ENCODE assay signal across 38 cellular contexts in the genomic region with DNA sequence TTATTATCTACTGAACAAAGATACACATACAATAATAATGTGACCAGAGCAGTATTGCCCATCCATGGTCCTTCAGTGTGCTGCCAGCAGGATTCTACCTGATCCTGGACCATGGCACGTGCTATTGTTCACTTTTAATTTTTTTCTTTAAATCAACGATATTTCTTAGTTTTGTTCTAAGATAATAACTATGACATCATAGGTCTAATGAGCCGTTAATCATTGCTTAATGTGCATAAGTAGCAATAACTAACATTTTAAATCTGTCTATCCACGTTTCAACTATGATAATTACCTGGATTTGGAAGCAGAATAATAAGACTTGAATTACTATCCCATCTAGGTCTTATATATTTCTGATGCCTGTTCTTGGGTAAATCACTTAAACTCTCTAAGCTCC.
"Had no signal": no experiment of that assay in that cellular context is flagged by ENCODE, and none has a peak within 500 bp of the region (broad histone marks: within the 10 kb centered on the region; RNA-seq: fewer than 3 reads in every experiment).

No MANE protein-coding gene starts in this region.

- DNase-seq: activated CD4-positive, alpha-beta memory T cell treated with anti-CD3 and anti-CD28 coated beads for 36 hours; activated CD4-positive, alpha-beta T cell treated with anti-CD3 and anti-CD28 coated beads for 4 hours; activated CD4-positive, alpha-beta T cell treated with anti-CD3 and anti-CD28 coated beads, Interleukin-2, amount 10 ng/mL, durations not matched to agents 24 days and 14 days; activated CD4-positive, alpha-beta T cell treated with anti-CD3 and anti-CD28 coated beads, Interleukin-2, amount 50 U/mL, for 1 hour; activated CD4-positive, alpha-beta T cell treated with anti-CD3 and anti-CD28 coated beads, Interleukin-2, amount 50 U/mL, for 4 hours; activated CD4-positive, CD25-positive, alpha-beta regulatory T cell; activated CD8-positive, alpha-beta memory T cell treated with anti-CD3 and anti-CD28 coated beads, Interleukin-2, amount 50 U/mL, for 4 hours; activated CD8-positive, alpha-beta T cell treated with anti-CD3 and anti-CD28 coated beads for 36 hours; activated effector memory CD4-positive, alpha-beta T cell treated with Interleukin-2 at 50 U/mL for 16 hours; activated gamma-delta T cell; activated naive CD4-positive, alpha-beta T cell treated with anti-CD3 and anti-CD28 coated beads, Interleukin-2, amount 10 ng/mL, durations not matched to agents 7 days and 5 days; activated naive CD4-positive, alpha-beta T cell treated with Interleukin-2 at 50 U/mL for 16 hours; activated naive CD8-positive, alpha-beta T cell treated with anti-CD3 and anti-CD28 coated beads, Interleukin-2, amount 10 ng/mL, durations not matched to agents 7 days and 5 days; activated T-cell treated with anti-CD3 and anti-CD28 coated beads for 4 hours; activated T-cell treated with anti-CD3 and anti-CD28 coated beads, Interleukin-2, amount 50 U/mL, for 1 hour; activated T-cell treated with anti-CD3 and anti-CD28 coated beads, Interleukin-2, amount 50 U/mL, for 4 hours; adrenal gland; amniotic stem cell; aorta; body of pancreas; brain microvascular endothelial cell; caudate nucleus; cerebellar nuclear complex; T-helper 1 cell; T-helper 2 cell; T-helper 9 cell had no signal

- H3K27me3 Mint-ChIP-seq: activated CD4-positive, alpha-beta memory T cell treated with anti-CD3 and anti-CD28 coated beads for 36 hours; activated CD4-positive, alpha-beta T cell treated with anti-CD3 and anti-CD28 coated beads, Interleukin-2, amount 10 ng/mL, durations not matched to agents 24 days and 14 days; activated CD8-positive, alpha-beta T cell treated with anti-CD3 and anti-CD28 coated beads for 36 hours; activated naive CD4-positive, alpha-beta T cell treated with anti-CD3 and anti-CD28 coated beads, Interleukin-2, amount 10 ng/mL, durations not matched to agents 7 days and 5 days; activated naive CD4-positive, alpha-beta T cell treated with anti-CD3 and anti-CD28 coated beads, Interleukin-2, amount 50 U/mL, for 24 hours; activated naive CD8-positive, alpha-beta T cell; activated naive CD8-positive, alpha-beta T cell treated with anti-CD3 and anti-CD28 coated beads, Interleukin-2, amount 10 ng/mL, durations not matched to agents 7 days and 5 days; central memory CD8-positive, alpha-beta T cell had no signal

- H3K4me3 ChIP-seq: adrenal gland, body of pancreas, breast epithelium had no signal

- H3K4me3 Mint-ChIP-seq: activated CD4-positive, alpha-beta memory T cell treated with anti-CD3 and anti-CD28 coated beads for 36 hours; activated CD4-positive, alpha-beta T cell treated with anti-CD3 and anti-CD28 coated beads, Interleukin-2, amount 10 ng/mL, durations not matched to agents 24 days and 14 days; activated CD8-positive, alpha-beta T cell treated with anti-CD3 and anti-CD28 coated beads for 36 hours; activated naive CD4-positive, alpha-beta T cell treated with anti-CD3 and anti-CD28 coated beads, Interleukin-2, amount 10 ng/mL, durations not matched to agents 7 days and 5 days; activated naive CD4-positive, alpha-beta T cell treated with anti-CD3 and anti-CD28 coated beads, Interleukin-2, amount 50 U/mL, for 24 hours; activated naive CD8-positive, alpha-beta T cell; activated naive CD8-positive, alpha-beta T cell treated with anti-CD3 and anti-CD28 coated beads, Interleukin-2, amount 10 ng/mL, durations not matched to agents 7 days and 5 days; activated T-cell treated with anti-CD3 and anti-CD28 coated beads, Interleukin-2, amount 50 U/mL, for 4 hours; central memory CD8-positive, alpha-beta T cell; T-helper 1 cell treated with Interleukin-12 subunit alpha and Interleukin-12 subunit beta and Interleukin-4 antibody, amounts not matched to agents 30 μg/mL and 1 μg/mL, for 36 hours; T-helper 2 cell treated with Interferon-gamma antibody and Interleukin-4, amounts not matched to agents 5 μg/mL and 100 μg/mL, for 36 hours; WTC11 had no signal

- H3K27ac ChIP-seq: adrenal gland, body of pancreas, brain microvascular endothelial cell, breast epithelium, VCaP had no signal

- H3K9me3 ChIP-seq: adrenal gland, body of pancreas, breast epithelium had no signal

- H3K27ac Mint-ChIP-seq: activated CD4-positive, alpha-beta memory T cell treated with anti-CD3 and anti-CD28 coated beads for 36 hours; activated CD4-positive, alpha-beta T cell treated with anti-CD3 and anti-CD28 coated beads, Interleukin-2, amount 10 ng/mL, durations not matched to agents 24 days and 14 days; activated CD8-positive, alpha-beta T cell treated with anti-CD3 and anti-CD28 coated beads for 36 hours; activated naive CD4-positive, alpha-beta T cell treated with anti-CD3 and anti-CD28 coated beads, Interleukin-2, amount 10 ng/mL, durations not matched to agents 7 days and 5 days; activated naive CD4-positive, alpha-beta T cell treated with anti-CD3 and anti-CD28 coated beads, Interleukin-2, amount 50 U/mL, for 24 hours; activated naive CD8-positive, alpha-beta T cell; activated naive CD8-positive, alpha-beta T cell treated with anti-CD3 and anti-CD28 coated beads, Interleukin-2, amount 10 ng/mL, durations not matched to agents 7 days and 5 days; activated T-helper 2 cell treated with anti-CD3 and anti-CD28 coated beads, Interferon-gamma antibody, Interleukin-2, Interleukin-4, amounts not matched to agents 10 μg/mL and 5 μg/mL and 100 μg/mL, durations not matched to agents 14 hours and 24 hours and 36 hours; T-helper 1 cell treated with Interleukin-12 subunit alpha and Interleukin-12 subunit beta and Interleukin-4 antibody, amounts not matched to agents 30 μg/mL and 1 μg/mL, for 36 hours; T-helper 2 cell treated with Interferon-gamma antibody and Interleukin-4, amounts not matched to agents 5 μg/mL and 100 μg/mL, for 36 hours; WTC11 had no signal

- ATAC-seq: activated CD4-positive, CD25-positive, alpha-beta regulatory T cell treated with anti-CD3 and anti-CD28 coated beads, Interleukin-2, amount 50 U/mL, for 24 hours; activated CD8-positive, alpha-beta T cell treated with anti-CD3 and anti-CD28 coated beads for 36 hours; activated T-cell treated with anti-CD3 and anti-CD28 coated beads, Interleukin-2, amount 50 U/mL, for 4 hours; body of pancreas; WTC11 had no signal

- H3K36me3 ChIP-seq: adrenal gland, brain microvascular endothelial cell, breast epithelium had no signal

- H3K27me3 ChIP-seq: adrenal gland, body of pancreas, brain microvascular endothelial cell, breast epithelium had no signal

- H3K9me3 Mint-ChIP-seq: activated naive CD4-positive, alpha-beta T cell treated with anti-CD3 and anti-CD28 coated beads, Interleukin-2, amount 50 U/mL, for 24 hours; activated naive CD8-positive, alpha-beta T cell treated with anti-CD3 and anti-CD28 coated beads, Interleukin-2, amount 10 ng/mL, durations not matched to agents 7 days and 5 days; activated T-cell treated with anti-CD3 and anti-CD28 coated beads, Interleukin-2, amount 50 U/mL, for 4 hours; WTC11 had no signal

- H3K36me3 Mint-ChIP-seq: activated CD4-positive, alpha-beta memory T cell treated with anti-CD3 and anti-CD28 coated beads for 36 hours; activated naive CD4-positive, alpha-beta T cell treated with anti-CD3 and anti-CD28 coated beads, Interleukin-2, amount 10 ng/mL, durations not matched to agents 7 days and 5 days; activated naive CD4-positive, alpha-beta T cell treated with anti-CD3 and anti-CD28 coated beads, Interleukin-2, amount 50 U/mL, for 24 hours; activated naive CD8-positive, alpha-beta T cell; activated naive CD8-positive, alpha-beta T cell treated with anti-CD3 and anti-CD28 coated beads, Interleukin-2, amount 10 ng/mL, durations not matched to agents 7 days and 5 days; WTC11 had no signal

- H3K4me1 Mint-ChIP-seq: activated CD4-positive, alpha-beta T cell treated with anti-CD3 and anti-CD28 coated beads, Interleukin-2, amount 10 ng/mL, durations not matched to agents 24 days and 14 days; activated naive CD4-positive, alpha-beta T cell treated with anti-CD3 and anti-CD28 coated beads, Interleukin-2, amount 10 ng/mL, durations not matched to agents 7 days and 5 days; activated naive CD4-positive, alpha-beta T cell treated with anti-CD3 and anti-CD28 coated beads, Interleukin-2, amount 50 U/mL, for 24 hours; activated naive CD8-positive, alpha-beta T cell treated with anti-CD3 and anti-CD28 coated beads, Interleukin-2, amount 10 ng/mL, durations not matched to agents 7 days and 5 days; central memory CD8-positive, alpha-beta T cell had no signal

- FAIRE-seq: astrocyte, TTC549 had no signal

- H3K4me1 ChIP-seq: adrenal gland, body of pancreas, breast epithelium had no signal
